Comparison of ENCODE assay signal across 1 cellular context in genomic region chr2:105179469-105180372, GRCh38.
A peak's percentile ranks its signal among the peaks of the same experiment; 100 is the strongest.
TF ChIP-seq lines count a peak whose summit lies in the region.

No MANE protein-coding gene starts in this region.

TF ChIP-seq in HEK293, 187 proteins besides CTCF, POLR2A, EP300 and RAD21 (continued from another document):
- no peak for TF ChIP-seq ZNF488 (tag by site-specific recombination; IDR thresholded peaks at IDR 0.05)
- no peak for TF ChIP-seq GFI1B (tag by site-specific recombination; IDR thresholded peaks at IDR 0.05)
- TF ChIP-seq ZNF629 (tag by site-specific recombination; IDR thresholded peaks at IDR 0.05), result 0 out of 2 replicates have a peak, but pooled peaks have one; percentile 18
- no peak for TF ChIP-seq ZNF626 (tag by site-specific recombination; IDR thresholded peaks at IDR 0.05)
- TF ChIP-seq ZNF654 (tag by site-specific recombination; IDR thresholded peaks at IDR 0.05; ENCODE audit: low read depth), result peak; percentile 47
- TF ChIP-seq ZNF768 (tag by site-specific recombination; IDR thresholded peaks at IDR 0.05), result no peak
- no peak for TF ChIP-seq ZNF544 (tag by site-specific recombination; IDR thresholded peaks at IDR 0.05)
- no peak for TF ChIP-seq ZNF585B (tag by site-specific recombination; IDR thresholded peaks at IDR 0.05)
- no peak for TF ChIP-seq GLIS2 (tag by site-specific recombination; IDR thresholded peaks at IDR 0.05)
